Comparison of ENCODE assay signal across 22 cellular contexts in genomic region chr16:87276926-87277325, GRCh38.
"Had no signal": no experiment of that assay in that cellular context is flagged by ENCODE, and none has a peak within 500 bp of the region (broad histone marks: within the 10 kb centered on the region; RNA-seq: fewer than 3 reads in every experiment).

No MANE protein-coding gene starts in this region.

- H3K36me3 ChIP-seq: esophagus muscularis mucosa, heart right ventricle, left lung, neutrophil, sigmoid colon, stomach, thyroid gland, vagina had no signal

- H3K27ac ChIP-seq: coronary artery, esophagus muscularis mucosa, heart right ventricle, left lung, neutrophil, psoas muscle, sigmoid colon, stomach, thyroid gland, vagina had no signal

- DNase-seq: effector memory CD4-positive, alpha-beta T cell; foreskin melanocyte; glutamatergic neuron; hippocampal formation; immature natural killer cell; mesenchymal stem cell; naive B cell; sigmoid colon; stimulated activated CD4-positive, alpha-beta T cell treated with anti-CD3 and anti-CD28 coated beads, Interleukin-2, amount 100 ng/mL, for 24 hours; stimulated activated CD4-positive, alpha-beta T cell treated with anti-CD3 and anti-CD28 coated beads, Interleukin-4, amount 100 ng/mL, for 24 hours; stimulated activated naive CD4-positive, alpha-beta T cell treated with Interleukin-2 at 50 U/mL for 16 hours; thyroid gland had no signal

- ATAC-seq: psoas muscle; stimulated activated effector memory CD8-positive, alpha-beta T cell treated with anti-CD3 and anti-CD28 coated beads, Interleukin-12 subunit alpha, Interleukin-12 subunit beta, amount 100 ng/mL, for 72 hours had no signal

- H3K27me3 ChIP-seq: thyroid gland, vagina had no signal

- H3K4me3 ChIP-seq: coronary artery, esophagus muscularis mucosa, heart right ventricle, left lung, mucosa of descending colon, psoas muscle, sigmoid colon, stomach, thyroid gland, vagina had no signal

- H3K9me3 ChIP-seq: esophagus muscularis mucosa, heart right ventricle, left lung, mucosa of descending colon, neutrophil, psoas muscle, sigmoid colon, stomach, thyroid gland, vagina had no signal

- H3K4me1 ChIP-seq: left lung, psoas muscle had no signal
